10 cellular contexts compared by ENCODE assay signal in the genomic region with DNA sequence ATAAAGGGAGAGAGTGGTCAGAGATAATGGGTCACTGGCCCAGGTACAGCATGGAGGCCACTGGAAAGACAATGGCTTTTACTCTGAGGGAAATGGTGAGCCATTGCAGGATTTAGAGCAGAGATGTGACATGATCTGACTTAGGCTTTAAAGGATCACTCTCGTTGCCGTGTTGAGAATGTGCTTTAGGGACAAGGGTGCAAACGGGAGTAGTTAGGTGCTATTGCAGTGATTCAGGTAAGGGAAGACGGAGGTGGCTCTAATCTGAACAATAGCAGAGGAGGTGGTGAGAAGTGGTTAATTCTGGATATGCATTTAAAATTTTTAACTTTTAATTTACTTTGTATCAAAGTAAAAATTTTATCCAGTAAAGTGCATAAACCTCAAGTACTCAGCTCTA. TPM values are rescaled to one million over a fixed set of nuclear protein-coding genes. Genes with fewer than 3 reads are reported as not detected.
"Had no signal": no experiment of that assay in that cellular context is flagged by ENCODE, and none has a peak within 500 bp of the region (broad histone marks: within the 10 kb centered on the region; RNA-seq: fewer than 3 reads in every experiment).

No MANE protein-coding gene starts in this region.

- H2AFZ ChIP-seq: GM23248 had no signal

- H3K27ac ChIP-seq: GM23248, HL-60 had no signal

- H3K4me3 ChIP-seq: GM23248 had no signal

- DNase-seq: GM23248, GOT3, H9, HCEC 1CT, KBM-7 had no signal

- ATAC-seq: HepG2 had no signal

- FAIRE-seq: H54, HepG2 had no signal

- H3K9ac ChIP-seq: GM23248 had no signal

RNA-seq across cellular contexts. Expression of a gene that starts 9.8 kb away (rescaled TPM):
- polyA plus RNA-seq: HepG2, IgD-negative memory B cell had no signal

RNA-seq across cellular contexts. Expression of a gene that starts 38.3 kb away (rescaled TPM):
- total RNA-seq: H9, HepG2, HT1080 had no signal
- polyA plus RNA-seq: HepG2, IgD-negative memory B cell had no signal

RNA-seq across cellular contexts. Expression of a gene that starts 49.2 kb away (rescaled TPM):
- total RNA-seq: H9 had no signal
- polyA plus RNA-seq: IgD-negative memory B cell had no signal

RNA-seq across cellular contexts. Expression of a gene that starts 51.5 kb away (rescaled TPM):
- total RNA-seq: GM23248, H9, HepG2, HT1080 had no signal
- polyA plus RNA-seq: GM23248, HepG2, IgD-negative memory B cell had no signal
